Comparison of ENCODE assay signal across 21 cellular contexts in genomic region chr4:138037716-138038115, GRCh38.
DNase-seq lines count a peak whose midpoint lies in the region; ATAC-seq, FAIRE-seq and TF ChIP-seq lines count a peak whose summit lies in the region.
"Had no signal": no experiment of that assay in that cellular context is flagged by ENCODE, and none has a peak within 500 bp of the region (broad histone marks: within the 10 kb centered on the region; RNA-seq: fewer than 3 reads in every experiment).

No MANE protein-coding gene starts in this region.

- ATAC-seq in GM23338 (no peak), K562 (no peak), pancreas (no peak), GM18511 (IDR thresholded peaks at IDR 0.05; ENCODE audit: unreplicated experiment) (no peak), HG03025 (IDR thresholded peaks at IDR 0.05; ENCODE audit: low FRiP score, unreplicated experiment) (no peak)

- TF ChIP-seq CTCF in GM23338 (conservative IDR thresholded peaks at IDR 0.05; ENCODE audit: low read depth in 2 of 2) = no peak
- TF ChIP-seq CTCF in K562 (IDR thresholded peaks at IDR 0.05 in 2 of 3, conservative IDR thresholded peaks at IDR 0.05 in 1 of 3; ENCODE audit: insufficient read depth in 2 of 3, low read depth in 1 of 3, low read length in 3 of 3) = no peak
- no peak for TF ChIP-seq CTCF in keratinocyte (optimal IDR thresholded peaks at IDR 0.05 in 1 of 3, IDR thresholded peaks at IDR 0.05 in 1 of 3, conservative IDR thresholded peaks at IDR 0.05 in 1 of 3; ENCODE audit: extremely low read depth in 1 of 3, insufficient read depth in 2 of 3, low read length in 3 of 3)
- no peak for TF ChIP-seq CTCF in pancreas (IDR thresholded peaks at IDR 0.05)

- CTCF ChIA-PET in K562 (lab: Yijun Ruan, JAX; ENCODE audit: low intra/inter-chr PET ratio) = interaction anchor here (0.5 kb wide), 1 partner anchor 22 kb away, joined by 4 read pairs; no protein-coding TSS in a partner anchor

- no peak for TF ChIP-seq EP300 in K562 (IDR thresholded peaks at IDR 0.05; ENCODE audit: low read length)

- POLR2A ChIA-PET in K562 (lab: Yijun Ruan, JAX) = no interaction called here

- 3% methylated on average over 3 of the region's 3 CpGs for WGBS in K562 (ENCODE audit: insufficient coverage, low coverage, missing lambda C conversion rate)
- WGBS in pancreas, 2 donors = 59 to 69% methylated on average over 3 of the region's 3 CpGs

- no peaks in the 10 kb centered on the region for H3K79me2 ChIP-seq in GM23338 (replicated peaks; ENCODE audit: insufficient read depth)
- no peaks in the 10 kb centered on the region for H3K79me2 ChIP-seq in K562 (ENCODE audit: control insufficient read depth, insufficient read depth, low read length)
- no peaks in the 10 kb centered on the region for H3K79me2 ChIP-seq in keratinocyte (ENCODE audit: control insufficient read depth, insufficient read depth, low read length)

- H3K4me1 ChIP-seq in GM23338 (ENCODE audit: insufficient read depth) (0 out of 2 replicates have a peak, but pooled peaks cover 4% of the 10 kb centered on the region), K562 (replicated peaks in 1 of 2; ENCODE audit: control insufficient read depth in 2 of 2, insufficient read depth in 2 of 2, low read length in 2 of 2) (no peaks in the 10 kb centered on the region), keratinocyte (ENCODE audit: control insufficient read depth, extremely low read depth, insufficient read depth, low read length) (peaks cover 18% of the 10 kb centered on the region), pancreas (no peaks in the 10 kb centered on the region)
- H3K4me1 ChIP-seq: adrenal gland, colonic mucosa had no signal

- no peak overlapping the region for H3K9ac ChIP-seq in K562 (ENCODE audit: insufficient read depth in 1 of 2, low read depth in 2 of 2, low read length in 2 of 2)
- no peak overlapping the region for H3K9ac ChIP-seq in keratinocyte (ENCODE audit: control insufficient read depth, extremely low read depth, insufficient read depth, low read length)

- no peaks in the 10 kb centered on the region for H3K36me3 ChIP-seq in GM23338 (ENCODE audit: insufficient read depth)
- H3K36me3 ChIP-seq in K562 (ENCODE audit: control insufficient read depth, insufficient read depth, low read length) = no peaks in the 10 kb centered on the region
- no peaks in the 10 kb centered on the region for H3K36me3 ChIP-seq in keratinocyte (ENCODE audit: control insufficient read depth in 2 of 2, extremely low read depth in 1 of 2, insufficient read depth in 2 of 2, low read length in 2 of 2)
- H3K36me3 ChIP-seq in pancreas = no peaks in the 10 kb centered on the region
- H3K36me3 ChIP-seq: adrenal gland, colonic mucosa, spleen, stomach had no signal

- no peaks in the 10 kb centered on the region for H3K27me3 Mint-ChIP-seq in GM23338 (ENCODE audit: insufficient read depth, low read depth, poor library complexity)

- H3K36me3 Mint-ChIP-seq in GM23338 (ENCODE audit: low read depth) = no peaks in the 10 kb centered on the region

- peak overlapping the region; percentile 0; the same call in 1 of the 2 replicates for H2AFZ ChIP-seq in GM23338
- 0 out of 2 replicates have a peak overlapping the region, but pooled peaks have one; percentile 7 for H2AFZ ChIP-seq in K562 (ENCODE audit: low read depth, low read length)
- no peak overlapping the region for H2AFZ ChIP-seq in keratinocyte (ENCODE audit: control insufficient read depth, low read length)

- dilution Hi-C loops in keratinocyte (cut with MboI; ENCODE audit: extremely low pct_ligation_motif_present, low sequenced_read_pairs) = no loop called here

- in situ Hi-C loops in K562 (cut with MboI) = loop anchor here (5.0 to 25.0 kb wide), 2 partner anchors 645 to 825 kb away; no protein-coding TSS in a partner anchor

- peak; percentile 68 for DNase-seq in AG08395 (ENCODE audit: low spot score)
- peak; percentile 17 for DNase-seq in GM23338 (ENCODE audit: low spot score)
- no peak for DNase-seq in K562 (ENCODE audit: extremely low read depth in 1 of 4, low spot score in 3 of 4)
- DNase-seq in keratinocyte (ENCODE audit: low read depth, low spot score) = no peak
- DNase-seq in pancreas = no peak
- no peak for DNase-seq in NOMO-1 treated with dmso at 0.1 percent for 144 hours (lab: John Stamatoyannopoulos, UW; ENCODE audit: unreplicated experiment)
- DNase-seq: activated CD4-positive, alpha-beta T cell treated with anti-CD3 and anti-CD28 coated beads, Interleukin-2, amount 50 U/mL, for 4 hours; adrenal gland; colonic mucosa; DMS79 treated with DMSO at 0.1 percent for 48 hours; erythroblast; NCI-H2081 treated with DMSO at 0.1 percent for 48 hours; NCI-H748 treated with DMSO at 0.1 percent for 48 hours; nucleus accumbens; SIG-M5; spleen; stomach had no signal

- H3K9me3 Mint-ChIP-seq in GM23338 = no peaks in the 10 kb centered on the region

- H3K27ac ChIP-seq in GM23338 (ENCODE audit: low read depth) (no peak overlapping the region), K562 (ENCODE audit: extremely low read depth, low read depth, low read length) (no peak overlapping the region), keratinocyte (ENCODE audit: control insufficient read depth, insufficient read depth, low read length) (no peak overlapping the region), pancreas (no peak overlapping the region)
- H3K27ac ChIP-seq: adrenal gland, colonic mucosa, HL-60, spleen, stomach had no signal

- H3K4me3 Mint-ChIP-seq in GM23338 = no peak overlapping the region
- H3K4me3 Mint-ChIP-seq: B cell had no signal

- H3K27me3 ChIP-seq in GM23338 (ENCODE audit: insufficient read depth) = no peaks in the 10 kb centered on the region
- no peaks in the 10 kb centered on the region for H3K27me3 ChIP-seq in K562 (ENCODE audit: control insufficient read depth in 2 of 2, insufficient read depth in 2 of 2, low read length in 2 of 2)
- H3K27me3 ChIP-seq in keratinocyte (ENCODE audit: control insufficient read depth, extremely low read depth, insufficient read depth, low read length) = no peaks in the 10 kb centered on the region
- H3K27me3 ChIP-seq in pancreas = no peaks in the 10 kb centered on the region
- H3K27me3 ChIP-seq: adrenal gland, colonic mucosa, spleen, stomach had no signal

- H4K20me1 ChIP-seq in GM23338 (replicated peaks; ENCODE audit: insufficient read depth) (no peaks in the 10 kb centered on the region), K562 (replicated peaks; ENCODE audit: control insufficient read depth, insufficient read depth, low read length) (no peaks in the 10 kb centered on the region), keratinocyte (ENCODE audit: control insufficient read depth, extremely low read depth, insufficient read depth, low read length) (no peaks in the 10 kb centered on the region)

- intact Hi-C loops in K562 (cut with micrococcal nuclease) = loop anchor here (2.0 to 10.0 kb wide), 3 partner anchors 517 to 900 kb away; no protein-coding TSS in a partner anchor
- intact Hi-C loops in pancreas (cut with DNase I) = loop anchor here in 2 of 3 donors (10.0 kb wide), 1 partner anchor 147 kb away; no protein-coding TSS in a partner anchor

- TF ChIP-seq POLR2A in K562 (conservative IDR thresholded peaks at IDR 0.05) = no peak

- no TSS peak for BruUV-seq in K562 (replicated peaks; lab: Mats Ljungman, UMichigan)

- no peaks in the 10 kb centered on the region for H3K9me3 ChIP-seq in K562 (replicated peaks; ENCODE audit: control insufficient read depth, insufficient read depth, low read depth, low read length)
- no peaks in the 10 kb centered on the region for H3K9me3 ChIP-seq in keratinocyte (ENCODE audit: control insufficient read depth, low read depth, low read length)
- no peaks in the 10 kb centered on the region for H3K9me3 ChIP-seq in pancreas
- H3K9me3 ChIP-seq: adrenal gland, colonic mucosa, spleen, stomach had no signal

- no peak for TF ChIP-seq RAD21 in K562 (CRISPR knock-in tag; conservative IDR thresholded peaks at IDR 0.05 in 1 of 2, IDR thresholded peaks at IDR 0.05 in 1 of 2)

- no peaks in the 10 kb centered on the region for H3F3A ChIP-seq in GM23338 (replicated peaks; ENCODE audit: low read depth)

- H3K4me1 Mint-ChIP-seq in GM23338 = no peaks in the 10 kb centered on the region

- FAIRE-seq in K562 (lab: Jason Lieb, UNC) = no peak
- peak; percentile 46 for FAIRE-seq in keratinocyte (lab: Jason Lieb, UNC)
- FAIRE-seq in pancreas (lab: Jason Lieb, UNC) = no peak

- 0 out of 2 replicates have a peak, but pooled peaks cover 9% of the 10 kb centered on the region for H3K9me2 ChIP-seq in GM23338 (ENCODE audit: insufficient read depth)

- H3K9me1 ChIP-seq in K562 (ENCODE audit: control insufficient read depth, insufficient read depth, low read length) (no peaks in the 10 kb centered on the region), keratinocyte (ENCODE audit: control insufficient read depth, extremely low read depth, insufficient read depth, low read length) (no peaks in the 10 kb centered on the region)

- H3K4me2 ChIP-seq in GM23338 (no peak overlapping the region), K562 (ENCODE audit: insufficient read depth, low read length) (no peak overlapping the region), keratinocyte (ENCODE audit: control insufficient read depth, extremely low read depth, insufficient read depth, low read depth, low read length) (no peak overlapping the region)

- no peak overlapping the region for H3K4me3 ChIP-seq in GM23338
- H3K4me3 ChIP-seq in K562 = no peak overlapping the region
- no peak overlapping the region for H3K4me3 ChIP-seq in keratinocyte (ENCODE audit: control insufficient read depth in 2 of 3, extremely low read depth in 1 of 3, insufficient read depth in 2 of 3, low read depth in 1 of 3, low read length in 3 of 3)
- no peak overlapping the region for H3K4me3 ChIP-seq in pancreas
- H3K4me3 ChIP-seq: adrenal gland, colonic mucosa, spleen, stomach had no signal

- no peak overlapping the region for H3K27ac Mint-ChIP-seq in GM23338
- H3K27ac Mint-ChIP-seq: B cell had no signal

TF ChIP-seq in GM23338, 12 proteins besides CTCF, POLR2A, EP300 and RAD21:
- TF ChIP-seq EZH2 (IDR thresholded peaks at IDR 0.05; ENCODE audit: low read depth, unreplicated experiment) (no peak), NANOG (IDR thresholded peaks at IDR 0.05; ENCODE audit: borderline replicate concordance) (no peak)

TF ChIP-seq in K562, 482 proteins besides CTCF, POLR2A, EP300 and RAD21 (continues in another document):
- TF ChIP-seq FOXM1 (IDR thresholded peaks at IDR 0.05; ENCODE audit: low read depth) (no peak), FOXM1 (CRISPR knock-in tag; IDR thresholded peaks at IDR 0.05; ENCODE audit: low read depth) (no peak), NRF1 (conservative IDR thresholded peaks at IDR 0.05 in 1 of 2, IDR thresholded peaks at IDR 0.05 in 1 of 2) (no peak), CBX1 (IDR thresholded peaks at IDR 0.05; ENCODE audit: low read depth) (no peak)

Comparison
In these comparisons a context has a peak if more than half of its experiments do, and no peak if none do; other contexts are left out.
1. DNase-seq: peak in AG08395 (single experiment) and GM23338 (single experiment); none in K562 (0 of 4), keratinocyte (single experiment), pancreas (0 of 6) and NOMO-1 treated with dmso at 0.1 percent for 144 hours (single experiment).